Comparison of ENCODE assay signal across 27 cellular contexts in the genomic region with DNA sequence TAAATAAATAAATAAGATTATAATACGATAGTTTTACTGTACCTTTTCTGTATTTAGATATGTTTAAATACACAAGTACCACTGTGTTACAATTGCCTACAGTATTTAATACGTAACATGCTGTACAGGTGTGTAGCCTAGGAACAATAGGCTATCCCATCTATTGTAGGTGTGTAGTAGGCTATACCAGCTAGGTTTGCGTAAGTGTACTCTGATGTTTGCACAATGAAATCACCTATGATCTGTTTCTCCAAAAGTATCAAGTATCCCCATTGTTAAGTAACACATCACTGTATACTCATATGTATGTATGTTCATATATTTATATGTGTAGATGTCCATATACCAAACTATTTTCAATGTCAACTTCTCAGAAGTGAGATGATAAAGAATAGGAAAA.
DNase-seq lines count a peak whose midpoint lies in the region; ATAC-seq and TF ChIP-seq lines count a peak whose summit lies in the region.
"Had no signal": no experiment of that assay in that cellular context is flagged by ENCODE, and none has a peak within 500 bp of the region (broad histone marks: within the 10 kb centered on the region; RNA-seq: fewer than 3 reads in every experiment).

No MANE protein-coding gene starts in this region.

- H3K27me3 ChIP-seq in RWPE2 (ENCODE audit: insufficient read depth, poor library complexity, severe bottlenecking) (no peaks in the 10 kb centered on the region), PC-9 (ENCODE audit: insufficient read depth, low read depth) (no peaks in the 10 kb centered on the region)
- H3K27me3 ChIP-seq: BLaER1 treated with 17β-estradiol and CSF1 and Interleukin-3, amounts not matched to agents 10 nM and 100 nM had no signal

- no peaks in the 10 kb centered on the region for H3K79me2 ChIP-seq in PC-9 (ENCODE audit: low read depth)

- H3K36me3 ChIP-seq in RWPE2 (ENCODE audit: low read depth) = peaks cover 3% of the 10 kb centered on the region; the same call in 1 of the 2 replicates
- no peaks in the 10 kb centered on the region for H3K36me3 ChIP-seq in PC-9 (ENCODE audit: low read depth)
- H3K36me3 ChIP-seq: BLaER1 treated with 17β-estradiol and CSF1 and Interleukin-3, amounts not matched to agents 10 nM and 100 nM had no signal

- peak; percentile 64 for ATAC-seq in RWPE2 (ENCODE audit: low read depth)
- ATAC-seq: A549, GM12878 had no signal

- DNase-seq in NCI-H2171 treated with DMSO at 0.1 percent for 48 hours (lab: John Stamatoyannopoulos, UW) (peak; percentile 52), NCI-H2171 (lab: John Stamatoyannopoulos, UW) (no peak), NCI-H345 (lab: John Stamatoyannopoulos, UW) (peak; percentile 72), RWPE2 (ENCODE audit: low spot score) (no peak), PC-9 (no peak), epidermal melanocyte (ENCODE audit: insufficient read length, low spot score) (no peak), NCI-H1930 (lab: John Stamatoyannopoulos, UW) (no peak)
- DNase-seq: AML-193; CD4-positive, alpha-beta T cell; COR-L47; EL; GDM1; GOT3; HCEC 1CT; NCI-H1048; NCI-H1436 treated with DMSO at 0.1 percent for 48 hours; NCI-H187 treated with DMSO at 0.1 percent for 48 hours; NCI-H446 treated with DMSO at 0.1 percent for 48 hours; NCI-H82; NK-92 treated with Interleukin-12 subunit alpha and Interleukin-12 subunit beta, amount 100 ng/mL, for 24 hours; RPMI8226; SHP77 treated with DMSO at 0.1 percent for 48 hours; T-helper 1 cell had no signal

- no peak overlapping the region for H3K27ac ChIP-seq in RWPE2 (ENCODE audit: poor library complexity, severe bottlenecking)
- no peak overlapping the region for H3K27ac ChIP-seq in PC-9
- H3K27ac ChIP-seq: BLaER1 treated with 17β-estradiol and CSF1 and Interleukin-3, amounts not matched to agents 10 nM and 100 nM; KMS-11 had no signal

- TF ChIP-seq CTCF in RWPE2 (IDR thresholded peaks at IDR 0.05; ENCODE audit: poor library complexity, severe bottlenecking) (no peak), PC-9 (conservative IDR thresholded peaks at IDR 0.05) (no peak)

- H3K4me3 ChIP-seq in RWPE2 (ENCODE audit: severe bottlenecking) (no peak overlapping the region), PC-9 (no peak overlapping the region)
- H3K4me3 ChIP-seq: A549; BLaER1 treated with 17β-estradiol and CSF1 and Interleukin-3, amounts not matched to agents 10 nM and 100 nM; GM12878 had no signal

- POLR2A ChIA-PET in PC-9 (lab: Charles Lee; ENCODE audit: unreplicated experiment) = no interaction called here

- H2AFZ ChIP-seq in PC-9 = no peak overlapping the region

- H3K9me3 ChIP-seq in RWPE2 (ENCODE audit: severe bottlenecking) = no peaks in the 10 kb centered on the region
- H3K9me3 ChIP-seq in PC-9 (ENCODE audit: insufficient read depth, low read depth) = no peaks in the 10 kb centered on the region
- H3K9me3 ChIP-seq: BLaER1 treated with 17β-estradiol and CSF1 and Interleukin-3, amounts not matched to agents 10 nM and 100 nM had no signal

- intact Hi-C loops in PC-9 (cut with micrococcal nuclease; ENCODE audit: unreplicated experiment) = no loop called here

- CTCF ChIA-PET in PC-9 (lab: Charles Lee) = no interaction called here

- H3F3A ChIP-seq in PC-9 (ENCODE audit: insufficient read depth, low read depth) = no peaks in the 10 kb centered on the region

- H3K4me1 ChIP-seq in RWPE2 (ENCODE audit: insufficient read depth, poor library complexity, severe bottlenecking) (peaks cover 21% of the 10 kb centered on the region), PC-9 (replicated peaks; ENCODE audit: insufficient read depth) (no peaks in the 10 kb centered on the region; the same call in 1 of the 2 replicates)

- no TSS peak for BruUV-seq in PC-9 (replicated peaks; lab: Mats Ljungman, UMichigan)

- H3K4me2 ChIP-seq in PC-9 = no peak overlapping the region
- H3K4me2 ChIP-seq: A549, KMS-11 had no signal

- no peaks in the 10 kb centered on the region for H3K9me2 ChIP-seq in PC-9 (ENCODE audit: insufficient read depth)

- H4K20me1 ChIP-seq in PC-9 (ENCODE audit: insufficient read depth) = no peaks in the 10 kb centered on the region
- H4K20me1 ChIP-seq: BLaER1 treated with 17β-estradiol and CSF1 and Interleukin-3, amounts not matched to agents 10 nM and 100 nM had no signal

Comparison
In these comparisons a context has a peak if more than half of its experiments do, and no peak if none do; other contexts are left out.
1. DNase-seq: peak in NCI-H2171 treated with DMSO at 0.1 percent for 48 hours (single experiment) and NCI-H345 (single experiment); none in NCI-H2171 (single experiment), RWPE2 (single experiment), PC-9 (0 of 2), epidermal melanocyte (single experiment) and NCI-H1930 (0 of 2).